In the genomic region with DNA sequence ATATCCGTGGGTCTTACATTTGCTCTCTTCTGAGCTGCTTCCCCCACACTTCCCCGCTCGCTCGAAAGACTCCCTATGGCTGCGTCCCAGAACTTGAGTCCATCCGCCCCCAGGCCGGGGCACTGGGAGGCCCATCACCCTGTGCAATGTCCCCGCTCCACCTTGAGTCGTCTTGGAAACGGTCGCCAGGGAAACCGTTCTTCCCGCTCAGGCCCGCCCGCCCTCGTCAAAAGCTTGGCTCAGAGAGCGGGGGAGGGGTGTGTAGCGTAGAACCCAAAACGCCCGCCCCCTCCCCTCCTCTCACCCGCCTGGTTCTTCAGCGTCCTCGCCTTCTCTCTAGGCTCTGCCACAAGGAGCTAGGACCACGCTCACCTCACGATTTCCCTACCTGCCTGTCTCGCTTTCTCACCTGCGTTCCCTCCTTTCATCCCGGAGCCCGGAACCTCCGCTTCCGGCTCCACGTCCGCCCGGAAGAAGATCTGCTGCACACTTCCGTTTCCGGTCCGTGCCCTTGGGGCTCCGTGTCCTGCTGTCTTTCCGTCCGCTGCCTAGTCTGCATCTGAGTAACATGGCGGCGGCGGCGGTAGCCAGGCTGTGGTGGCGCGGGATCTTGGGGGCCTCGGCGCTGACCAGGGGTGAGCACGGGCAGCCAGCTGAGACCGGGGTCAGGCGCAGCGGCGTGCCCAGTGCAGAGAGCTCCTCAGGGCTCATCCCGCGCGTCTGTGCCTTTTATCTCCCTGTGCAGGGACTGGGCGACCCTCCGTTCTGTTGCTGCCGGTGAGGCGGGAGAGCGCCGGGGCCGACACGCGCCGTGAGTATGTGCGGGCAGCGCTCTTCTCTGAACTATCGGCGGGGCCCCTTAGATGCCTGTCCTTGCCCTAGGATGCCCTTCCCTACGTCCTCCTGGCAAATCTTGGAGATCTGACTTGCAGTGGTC, we compare ENCODE assay signal across 1 cellular context.
TF ChIP-seq lines count a peak whose summit lies in the region.

A gene (minus strand): TSS at position 447 of the 937 bp plus-strand sequence. CDS start 19 bp downstream, at position 428.
A gene (plus strand): TSS at position 551 of the 937 bp plus-strand sequence. CDS start 18 bp downstream, at position 569.

TF ChIP-seq in HepG2, 621 proteins besides CTCF, POLR2A, EP300 and RAD21 (continued from another document and continues in another):
- TF ChIP-seq, protein P1, sequence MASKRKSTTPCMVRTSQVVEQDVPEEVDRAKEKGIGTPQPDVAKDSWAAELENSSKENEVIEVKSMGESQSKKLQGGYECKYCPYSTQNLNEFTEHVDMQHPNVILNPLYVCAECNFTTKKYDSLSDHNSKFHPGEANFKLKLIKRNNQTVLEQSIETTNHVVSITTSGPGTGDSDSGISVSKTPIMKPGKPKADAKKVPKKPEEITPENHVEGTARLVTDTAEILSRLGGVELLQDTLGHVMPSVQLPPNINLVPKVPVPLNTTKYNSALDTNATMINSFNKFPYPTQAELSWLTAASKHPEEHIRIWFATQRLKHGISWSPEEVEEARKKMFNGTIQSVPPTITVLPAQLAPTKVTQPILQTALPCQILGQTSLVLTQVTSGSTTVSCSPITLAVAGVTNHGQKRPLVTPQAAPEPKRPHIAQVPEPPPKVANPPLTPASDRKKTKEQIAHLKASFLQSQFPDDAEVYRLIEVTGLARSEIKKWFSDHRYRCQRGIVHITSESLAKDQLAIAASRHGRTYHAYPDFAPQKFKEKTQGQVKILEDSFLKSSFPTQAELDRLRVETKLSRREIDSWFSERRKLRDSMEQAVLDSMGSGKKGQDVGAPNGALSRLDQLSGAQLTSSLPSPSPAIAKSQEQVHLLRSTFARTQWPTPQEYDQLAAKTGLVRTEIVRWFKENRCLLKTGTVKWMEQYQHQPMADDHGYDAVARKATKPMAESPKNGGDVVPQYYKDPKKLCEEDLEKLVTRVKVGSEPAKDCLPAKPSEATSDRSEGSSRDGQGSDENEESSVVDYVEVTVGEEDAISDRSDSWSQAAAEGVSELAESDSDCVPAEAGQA (IDR thresholded peaks at IDR 0.05; ENCODE audit: low read depth), result peak; percentile 92
- TF ChIP-seq, protein P1 (CRISPR knock-in tag; IDR thresholded peaks at IDR 0.05; ENCODE audit: borderline replicate concordance), result no peak
- TF ChIP-seq, protein P2, sequence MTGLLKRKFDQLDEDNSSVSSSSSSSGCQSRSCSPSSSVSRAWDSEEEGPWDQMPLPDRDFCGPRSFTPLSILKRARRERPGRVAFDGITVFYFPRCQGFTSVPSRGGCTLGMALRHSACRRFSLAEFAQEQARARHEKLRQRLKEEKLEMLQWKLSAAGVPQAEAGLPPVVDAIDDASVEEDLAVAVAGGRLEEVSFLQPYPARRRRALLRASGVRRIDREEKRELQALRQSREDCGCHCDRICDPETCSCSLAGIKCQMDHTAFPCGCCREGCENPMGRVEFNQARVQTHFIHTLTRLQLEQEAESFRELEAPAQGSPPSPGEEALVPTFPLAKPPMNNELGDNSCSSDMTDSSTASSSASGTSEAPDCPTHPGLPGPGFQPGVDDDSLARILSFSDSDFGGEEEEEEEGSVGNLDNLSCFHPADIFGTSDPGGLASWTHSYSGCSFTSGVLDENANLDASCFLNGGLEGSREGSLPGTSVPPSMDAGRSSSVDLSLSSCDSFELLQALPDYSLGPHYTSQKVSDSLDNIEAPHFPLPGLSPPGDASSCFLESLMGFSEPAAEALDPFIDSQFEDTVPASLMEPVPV (CRISPR knock-in tag; IDR thresholded peaks at IDR 0.05), result peak; percentile 89; the same call in 1 of the 2 replicates
- TF ChIP-seq ZNF251 (CRISPR knock-in tag; IDR thresholded peaks at IDR 0.05), result no peak
- TF ChIP-seq HOXD1 (CRISPR knock-in tag; IDR thresholded peaks at IDR 0.05), result no peak
- 0 out of 2 replicates have a peak, but pooled peaks have one; percentile 83 for TF ChIP-seq ZNF761 (CRISPR knock-in tag; conservative IDR thresholded peaks at IDR 0.05)
- no peak for TF ChIP-seq KLF15 (CRISPR knock-in tag; IDR thresholded peaks at IDR 0.05; ENCODE audit: borderline replicate concordance)
- no peak for TF ChIP-seq ZBTB3 (CRISPR knock-in tag; IDR thresholded peaks at IDR 0.05; ENCODE audit: borderline replicate concordance, low read depth)
- TF ChIP-seq, protein P3, sequence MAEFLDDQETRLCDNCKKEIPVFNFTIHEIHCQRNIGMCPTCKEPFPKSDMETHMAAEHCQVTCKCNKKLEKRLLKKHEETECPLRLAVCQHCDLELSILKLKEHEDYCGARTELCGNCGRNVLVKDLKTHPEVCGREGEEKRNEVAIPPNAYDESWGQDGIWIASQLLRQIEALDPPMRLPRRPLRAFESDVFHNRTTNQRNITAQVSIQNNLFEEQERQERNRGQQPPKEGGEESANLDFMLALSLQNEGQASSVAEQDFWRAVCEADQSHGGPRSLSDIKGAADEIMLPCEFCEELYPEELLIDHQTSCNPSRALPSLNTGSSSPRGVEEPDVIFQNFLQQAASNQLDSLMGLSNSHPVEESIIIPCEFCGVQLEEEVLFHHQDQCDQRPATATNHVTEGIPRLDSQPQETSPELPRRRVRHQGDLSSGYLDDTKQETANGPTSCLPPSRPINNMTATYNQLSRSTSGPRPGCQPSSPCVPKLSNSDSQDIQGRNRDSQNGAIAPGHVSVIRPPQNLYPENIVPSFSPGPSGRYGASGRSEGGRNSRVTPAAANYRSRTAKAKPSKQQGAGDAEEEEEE (CRISPR knock-in tag; IDR thresholded peaks at IDR 0.05; ENCODE audit: borderline replicate concordance), result peak; percentile 45; the same call in 1 of the 2 replicates
- TF ChIP-seq, protein P4, sequence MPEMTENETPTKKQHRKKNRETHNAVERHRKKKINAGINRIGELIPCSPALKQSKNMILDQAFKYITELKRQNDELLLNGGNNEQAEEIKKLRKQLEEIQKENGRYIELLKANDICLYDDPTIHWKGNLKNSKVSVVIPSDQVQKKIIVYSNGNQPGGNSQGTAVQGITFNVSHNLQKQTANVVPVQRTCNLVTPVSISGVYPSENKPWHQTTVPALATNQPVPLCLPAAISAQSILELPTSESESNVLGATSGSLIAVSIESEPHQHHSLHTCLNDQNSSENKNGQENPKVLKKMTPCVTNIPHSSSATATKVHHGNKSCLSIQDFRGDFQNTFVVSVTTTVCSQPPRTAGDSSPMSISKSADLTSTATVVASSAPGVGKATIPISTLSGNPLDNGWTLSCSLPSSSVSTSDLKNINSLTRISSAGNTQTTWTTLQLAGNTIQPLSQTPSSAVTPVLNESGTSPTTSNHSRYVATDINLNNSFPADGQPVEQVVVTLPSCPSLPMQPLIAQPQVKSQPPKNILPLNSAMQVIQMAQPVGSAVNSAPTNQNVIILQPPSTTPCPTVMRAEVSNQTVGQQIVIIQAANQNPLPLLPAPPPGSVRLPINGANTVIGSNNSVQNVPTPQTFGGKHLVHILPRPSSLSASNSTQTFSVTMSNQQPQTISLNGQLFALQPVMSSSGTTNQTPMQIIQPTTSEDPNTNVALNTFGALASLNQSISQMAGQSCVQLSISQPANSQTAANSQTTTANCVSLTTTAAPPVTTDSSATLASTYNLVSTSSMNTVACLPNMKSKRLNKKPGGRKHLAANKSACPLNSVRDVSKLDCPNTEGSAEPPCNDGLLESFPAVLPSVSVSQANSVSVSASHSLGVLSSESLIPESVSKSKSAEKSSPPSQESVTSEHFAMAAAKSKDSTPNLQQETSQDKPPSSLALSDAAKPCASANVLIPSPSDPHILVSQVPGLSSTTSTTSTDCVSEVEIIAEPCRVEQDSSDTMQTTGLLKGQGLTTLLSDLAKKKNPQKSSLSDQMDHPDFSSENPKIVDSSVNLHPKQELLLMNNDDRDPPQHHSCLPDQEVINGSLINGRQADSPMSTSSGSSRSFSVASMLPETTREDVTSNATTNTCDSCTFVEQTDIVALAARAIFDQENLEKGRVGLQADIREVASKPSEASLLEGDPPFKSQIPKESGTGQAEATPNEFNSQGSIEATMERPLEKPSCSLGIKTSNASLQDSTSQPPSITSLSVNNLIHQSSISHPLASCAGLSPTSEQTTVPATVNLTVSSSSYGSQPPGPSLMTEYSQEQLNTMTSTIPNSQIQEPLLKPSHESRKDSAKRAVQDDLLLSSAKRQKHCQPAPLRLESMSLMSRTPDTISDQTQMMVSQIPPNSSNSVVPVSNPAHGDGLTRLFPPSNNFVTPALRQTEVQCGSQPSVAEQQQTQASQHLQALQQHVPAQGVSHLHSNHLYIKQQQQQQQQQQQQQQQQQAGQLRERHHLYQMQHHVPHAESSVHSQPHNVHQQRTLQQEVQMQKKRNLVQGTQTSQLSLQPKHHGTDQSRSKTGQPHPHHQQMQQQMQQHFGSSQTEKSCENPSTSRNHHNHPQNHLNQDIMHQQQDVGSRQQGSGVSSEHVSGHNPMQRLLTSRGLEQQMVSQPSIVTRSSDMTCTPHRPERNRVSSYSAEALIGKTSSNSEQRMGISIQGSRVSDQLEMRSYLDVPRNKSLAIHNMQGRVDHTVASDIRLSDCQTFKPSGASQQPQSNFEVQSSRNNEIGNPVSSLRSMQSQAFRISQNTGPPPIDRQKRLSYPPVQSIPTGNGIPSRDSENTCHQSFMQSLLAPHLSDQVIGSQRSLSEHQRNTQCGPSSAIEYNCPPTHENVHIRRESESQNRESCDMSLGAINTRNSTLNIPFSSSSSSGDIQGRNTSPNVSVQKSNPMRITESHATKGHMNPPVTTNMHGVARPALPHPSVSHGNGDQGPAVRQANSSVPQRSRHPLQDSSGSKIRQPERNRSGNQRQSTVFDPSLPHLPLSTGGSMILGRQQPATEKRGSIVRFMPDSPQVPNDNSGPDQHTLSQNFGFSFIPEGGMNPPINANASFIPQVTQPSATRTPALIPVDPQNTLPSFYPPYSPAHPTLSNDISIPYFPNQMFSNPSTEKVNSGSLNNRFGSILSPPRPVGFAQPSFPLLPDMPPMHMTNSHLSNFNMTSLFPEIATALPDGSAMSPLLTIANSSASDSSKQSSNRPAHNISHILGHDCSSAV (CRISPR knock-in tag; IDR thresholded peaks at IDR 0.05; ENCODE audit: borderline replicate concordance), result peak; percentile 95; the same call in 1 of the 2 replicates
- peak; percentile 71; the same call in 1 of the 2 replicates for TF ChIP-seq PCBP1 (IDR thresholded peaks at IDR 0.05; ENCODE audit: borderline replicate concordance, low read depth, low read length)
- peak; percentile 32; the same call in 1 of the 2 replicates for TF ChIP-seq NAIF1 (CRISPR knock-in tag; IDR thresholded peaks at IDR 0.05; ENCODE audit: borderline replicate concordance)
- TF ChIP-seq ZSCAN21 (CRISPR knock-in tag; IDR thresholded peaks at IDR 0.05; ENCODE audit: borderline replicate concordance), result peak; percentile 51
- TF ChIP-seq TCF7L2 (IDR thresholded peaks at IDR 0.05; ENCODE audit: low read depth, low read length), result no peak
- no peak for TF ChIP-seq NR2F6 (IDR thresholded peaks at IDR 0.05)
- peak; percentile 65 for TF ChIP-seq NR2F6 (CRISPR knock-in tag; IDR thresholded peaks at IDR 0.05)
- no peak; the same call in 1 of the 2 replicates for TF ChIP-seq EHMT2 (IDR thresholded peaks at IDR 0.05; ENCODE audit: borderline replicate concordance, low read depth, low read length)
- no peak for TF ChIP-seq ZNF652 (CRISPR knock-in tag; IDR thresholded peaks at IDR 0.05; ENCODE audit: borderline replicate concordance, low read depth)
- TF ChIP-seq ZNF367 (CRISPR knock-in tag; IDR thresholded peaks at IDR 0.05; ENCODE audit: borderline replicate concordance), result peak; percentile 63; the same call in 1 of the 2 replicates
- TF ChIP-seq, protein P5, sequence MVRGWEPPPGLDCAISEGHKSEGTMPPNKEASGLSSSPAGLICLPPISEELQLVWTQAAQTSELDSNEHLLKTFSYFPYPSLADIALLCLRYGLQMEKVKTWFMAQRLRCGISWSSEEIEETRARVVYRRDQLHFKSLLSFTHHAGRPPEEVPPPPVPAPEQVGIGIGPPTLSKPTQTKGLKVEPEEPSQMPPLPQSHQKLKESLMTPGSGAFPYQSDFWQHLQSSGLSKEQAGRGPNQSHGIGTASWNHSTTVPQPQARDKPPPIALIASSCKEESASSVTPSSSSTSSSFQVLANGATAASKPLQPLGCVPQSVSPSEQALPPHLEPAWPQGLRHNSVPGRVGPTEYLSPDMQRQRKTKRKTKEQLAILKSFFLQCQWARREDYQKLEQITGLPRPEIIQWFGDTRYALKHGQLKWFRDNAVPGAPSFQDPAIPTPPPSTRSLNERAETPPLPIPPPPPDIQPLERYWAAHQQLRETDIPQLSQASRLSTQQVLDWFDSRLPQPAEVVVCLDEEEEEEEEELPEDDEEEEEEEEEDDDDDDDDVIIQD (CRISPR knock-in tag; IDR thresholded peaks at IDR 0.05; ENCODE audit: low read depth), result no peak
- TF ChIP-seq, protein P6, sequence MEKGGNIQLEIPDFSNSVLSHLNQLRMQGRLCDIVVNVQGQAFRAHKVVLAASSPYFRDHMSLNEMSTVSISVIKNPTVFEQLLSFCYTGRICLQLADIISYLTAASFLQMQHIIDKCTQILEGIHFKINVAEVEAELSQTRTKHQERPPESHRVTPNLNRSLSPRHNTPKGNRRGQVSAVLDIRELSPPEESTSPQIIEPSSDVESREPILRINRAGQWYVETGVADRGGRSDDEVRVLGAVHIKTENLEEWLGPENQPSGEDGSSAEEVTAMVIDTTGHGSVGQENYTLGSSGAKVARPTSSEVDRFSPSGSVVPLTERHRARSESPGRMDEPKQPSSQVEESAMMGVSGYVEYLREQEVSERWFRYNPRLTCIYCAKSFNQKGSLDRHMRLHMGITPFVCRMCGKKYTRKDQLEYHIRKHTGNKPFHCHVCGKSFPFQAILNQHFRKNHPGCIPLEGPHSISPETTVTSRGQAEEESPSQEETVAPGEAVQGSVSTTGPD (CRISPR knock-in tag; IDR thresholded peaks at IDR 0.05), result no peak
- 0 out of 2 replicates have a peak, but pooled peaks have one; percentile 96 for TF ChIP-seq GTF3A (CRISPR knock-in tag; conservative IDR thresholded peaks at IDR 0.05)
